In genomic region chr2:148614332-148615049, GRCh38 we compare ENCODE assay signal across 7 cellular contexts. TPM values are rescaled to one million over a fixed set of nuclear protein-coding genes. Genes with fewer than 3 reads are reported as not detected.
DNase-seq lines count a peak whose midpoint lies in the region; ATAC-seq and TF ChIP-seq lines count a peak whose summit lies in the region.

No MANE protein-coding gene starts in this region.

- H3K27ac Mint-ChIP-seq in IgD-negative memory B cell: peak overlapping the region in 2 of 3 donors; percentile 14 to 35
- no peak overlapping the region for H3K27ac Mint-ChIP-seq in activated T-cell treated with anti-CD3 and anti-CD28 coated beads, Interleukin-2, amount 50 U/mL, for 72 hours

- TF ChIP-seq CTCF in hepatocyte (IDR thresholded peaks at IDR 0.05; ENCODE audit: poor library complexity): no peak

- H3K4me1 ChIP-seq in GM23248 (ENCODE audit: insufficient read depth): peaks cover 10% of the 10 kb centered on the region; the same call in 1 of the 2 replicates
- peaks cover 22% of the 10 kb centered on the region for H3K4me1 ChIP-seq in hepatocyte (ENCODE audit: insufficient read depth)

- ATAC-seq in GM18508 (IDR thresholded peaks at IDR 0.05; ENCODE audit: insufficient read depth, unreplicated experiment): peak; percentile 94
- ATAC-seq in activated T-cell treated with anti-CD3 and anti-CD28 coated beads, Interleukin-2, amount 50 U/mL, for 72 hours (replicated peaks in 1 of 2): peak; percentile 90 to 92

- WGBS in GM23248 (ENCODE audit: low coverage in 1 of 2, low lambda C conversion rate in 2 of 2, missing lambda C conversion rate in 2 of 2), 2 experiments: 36 to 40% methylated on average over 5 of the region's 5 CpGs
- WGBS in hepatocyte (ENCODE audit: low lambda C conversion rate, missing lambda C conversion rate): 24% methylated on average over 5 of the region's 5 CpGs

- H3F3A ChIP-seq in GM23248 (ENCODE audit: insufficient read depth): peaks cover 9% of the 10 kb centered on the region; the same call in 1 of the 2 replicates

- H3K79me2 ChIP-seq in GM23248 (ENCODE audit: insufficient read depth) (no peaks in the 10 kb centered on the region), hepatocyte (no peaks in the 10 kb centered on the region)

- H2AFZ ChIP-seq in GM23248 (peak overlapping the region; percentile 41), hepatocyte (peak overlapping the region; percentile 5)

- in situ Hi-C loops in GM23248 (cut with MboI): no loop called here

- no peaks in the 10 kb centered on the region for H3K9me3 Mint-ChIP-seq in IgD-negative memory B cell
- H3K9me3 Mint-ChIP-seq in activated T-cell treated with anti-CD3 and anti-CD28 coated beads, Interleukin-2, amount 50 U/mL, for 72 hours: peaks cover 0 to 2% of the 10 kb centered on the region in 2 donors

- H3K4me2 ChIP-seq in GM23248 (ENCODE audit: unreplicated experiment) (no peak overlapping the region), hepatocyte (peak overlapping the region; percentile 60)

- no peak overlapping the region for H3K27ac ChIP-seq in GM23248
- H3K27ac ChIP-seq in hepatocyte: peak overlapping the region; percentile 83

- H3K9me3 ChIP-seq in GM23248 (ENCODE audit: low read depth) (no peaks in the 10 kb centered on the region), hepatocyte (ENCODE audit: low read depth) (no peaks in the 10 kb centered on the region)

- H3K4me3 ChIP-seq in GM23248 (no peak overlapping the region), hepatocyte (no peak overlapping the region)

- no peaks in the 10 kb centered on the region for H3K9me2 ChIP-seq in GM23248 (ENCODE audit: insufficient read depth)
- H3K9me2 ChIP-seq in hepatocyte (replicated peaks; ENCODE audit: insufficient read depth): no peaks in the 10 kb centered on the region

- H4K20me1 ChIP-seq in GM23248 (ENCODE audit: insufficient read depth): no peaks in the 10 kb centered on the region
- no peaks in the 10 kb centered on the region for H4K20me1 ChIP-seq in hepatocyte (ENCODE audit: insufficient read depth, poor library complexity, severe bottlenecking)

- no peaks in the 10 kb centered on the region for H3K36me3 Mint-ChIP-seq in IgD-negative memory B cell
- peaks cover 0 to 1% of the 10 kb centered on the region in 2 donors for H3K36me3 Mint-ChIP-seq in activated T-cell treated with anti-CD3 and anti-CD28 coated beads, Interleukin-2, amount 50 U/mL, for 72 hours (ENCODE audit: insufficient read depth in 2 of 2)

- no peak overlapping the region for H3K9ac ChIP-seq in GM23248

- peak overlapping the region in 2 of 4 donors; percentile 2 to 39 for H3K4me3 Mint-ChIP-seq in IgD-negative memory B cell
- H3K4me3 Mint-ChIP-seq in activated T-cell treated with anti-CD3 and anti-CD28 coated beads, Interleukin-2, amount 50 U/mL, for 72 hours: peak overlapping the region; percentile 13 to 67

- H3K36me3 ChIP-seq in GM23248 (ENCODE audit: low read depth) (no peaks in the 10 kb centered on the region), hepatocyte (replicated peaks; ENCODE audit: insufficient read depth, low read depth) (no peaks in the 10 kb centered on the region)

- peak; percentile 38 for DNase-seq in GM23248
- DNase-seq in activated T-cell treated with anti-CD3 and anti-CD28 coated beads, Interleukin-2, amount 50 U/mL, for 72 hours: peak; percentile 10 to 13
- peak; percentile 65 for DNase-seq in hepatocyte (ENCODE audit: low spot score)
- DNase-seq in superior temporal gyrus (ENCODE audit: extremely low spot score): peak; percentile 57
- DNase-seq in DMS79 (lab: John Stamatoyannopoulos, UW): no peak

- H3K4me1 Mint-ChIP-seq in IgD-negative memory B cell: peaks cover 10 to 16% (median 13%) of the 10 kb centered on the region in 3 donors
- H3K4me1 Mint-ChIP-seq in activated T-cell treated with anti-CD3 and anti-CD28 coated beads, Interleukin-2, amount 50 U/mL, for 72 hours (ENCODE audit: low read depth): peaks cover 18% of the 10 kb centered on the region

- no peaks in the 10 kb centered on the region for H3K27me3 Mint-ChIP-seq in IgD-negative memory B cell
- peaks cover 20% of the 10 kb centered on the region for H3K27me3 Mint-ChIP-seq in activated T-cell treated with anti-CD3 and anti-CD28 coated beads, Interleukin-2, amount 50 U/mL, for 72 hours (ENCODE audit: low read depth)

- H3K27me3 ChIP-seq in GM23248 (replicated peaks; ENCODE audit: insufficient read depth) (0 out of 2 replicates have a peak, but pooled peaks cover 10% of the 10 kb centered on the region), hepatocyte (no peaks in the 10 kb centered on the region)

RNA-seq across cellular contexts. Expression of gene EPC2, which starts 30.1 kb away (rescaled TPM):
- 15.4 and 20.0 TPM in 2 replicates for total RNA-seq in GM23248 (2014; rRNA removed; shearing (Covaris generic))
- 4.2 TPM in 2 replicates for polyA plus RNA-seq in GM23248 (2016; fragmentation: Nextera tagmentation; extraction: Ambion mirVana)
- 2.9 TPM for polyA plus RNA-seq in IgD-negative memory B cell
- 10 to 100 TPM; 33.2 to 37.2 TPM for total RNA-seq in activated T-cell treated with anti-CD3 and anti-CD28 coated beads, Interleukin-2, amount 50 U/mL, for 72 hours
- total RNA-seq in hepatocyte: 37.3 and 37.8 TPM in 2 replicates
- 2.6 and 2.7 TPM in 2 replicates for polyA plus RNA-seq in hepatocyte
